ENCODE assay signal across 15 cellular contexts in the genomic region with DNA sequence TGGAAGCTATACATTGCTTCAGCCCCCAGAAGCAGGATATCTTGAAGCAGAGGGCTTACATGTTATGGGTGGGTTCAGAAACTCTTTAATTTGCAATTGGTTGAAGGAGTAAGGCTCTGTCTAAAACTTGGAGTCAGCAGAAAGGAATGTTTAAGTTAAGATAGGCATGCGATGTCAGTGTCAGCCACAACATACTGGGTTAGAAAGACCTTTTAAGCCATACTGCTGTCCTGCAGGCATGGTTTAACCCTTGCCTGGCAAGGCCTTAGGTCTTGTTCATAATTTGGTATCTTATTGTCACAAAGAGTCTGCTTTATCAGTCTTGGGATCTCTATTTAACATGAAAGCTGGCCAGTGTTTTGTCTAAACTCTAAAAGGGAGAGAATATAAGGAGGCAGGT.
"Had no signal": no experiment of that assay in that cellular context is flagged by ENCODE, and none has a peak within 500 bp of the region (broad histone marks: within the 10 kb centered on the region; RNA-seq: fewer than 3 reads in every experiment).

No MANE protein-coding gene starts in this region.

- H3K4me3 ChIP-seq: adrenal gland, colonic mucosa, esophagus muscularis mucosa, lung, thyroid gland had no signal

- H3K27ac ChIP-seq: adrenal gland, colonic mucosa, esophagus muscularis mucosa, neutrophil, thyroid gland had no signal

- H3K9me3 ChIP-seq: adrenal gland, colonic mucosa, neutrophil, thyroid gland had no signal

- DNase-seq: activated CD4-positive, CD25-positive, alpha-beta regulatory T cell treated with anti-CD3 and anti-CD28 coated beads, Interleukin-2, amount 50 U/mL, for 72 hours; adrenal gland; caudate nucleus; colonic mucosa; foreskin fibroblast; naive thymus-derived CD8-positive, alpha-beta T cell; T-helper 1 cell; T1000; thyroid gland had no signal

- ATAC-seq: naive thymus-derived CD8-positive, alpha-beta T cell; stimulated activated memory B cell treated with anti-CD40 and anti-IgM and Interleukin-4, amounts not matched to agents 10 μg/mL and 1 μg/mL and 100 μg/mL, for 72 hours had no signal

- FAIRE-seq: islet of Langerhans, urothelium cell line had no signal

- H3K4me1 ChIP-seq: adrenal gland, colonic mucosa, esophagus muscularis mucosa, thyroid gland had no signal

- H3K36me3 ChIP-seq: adrenal gland, colonic mucosa, esophagus muscularis mucosa, neutrophil, thyroid gland had no signal

- H3K27me3 ChIP-seq: adrenal gland, colonic mucosa, esophagus muscularis mucosa, neutrophil, thyroid gland had no signal
